In genomic region chr16:57901480-57902069, GRCh38 we compare ENCODE assay signal across 2 cellular contexts.
TF ChIP-seq lines count a peak whose summit lies in the region.

No MANE protein-coding gene starts in this region.

TF ChIP-seq in HepG2, 621 proteins besides CTCF, POLR2A, EP300 and RAD21 (continued from another document and continues in another):
- no peak for TF ChIP-seq RORA (CRISPR knock-in tag; IDR thresholded peaks at IDR 0.05)
- no peak for TF ChIP-seq MTERF4 (CRISPR knock-in tag; IDR thresholded peaks at IDR 0.05)
- TF ChIP-seq POGK (CRISPR knock-in tag; conservative IDR thresholded peaks at IDR 0.05) = no peak
- TF ChIP-seq KDM2A (CRISPR knock-in tag; IDR thresholded peaks at IDR 0.05; ENCODE audit: borderline replicate concordance, low read depth) = 0 out of 2 replicates have a peak, but pooled peaks have one; percentile 22
- no peak for TF ChIP-seq SNAI1 (CRISPR knock-in tag; IDR thresholded peaks at IDR 0.05; ENCODE audit: borderline replicate concordance)
- TF ChIP-seq ZNF724P (CRISPR knock-in tag; IDR thresholded peaks at IDR 0.05; ENCODE audit: borderline replicate concordance) = no peak
- TF ChIP-seq, protein P1, sequence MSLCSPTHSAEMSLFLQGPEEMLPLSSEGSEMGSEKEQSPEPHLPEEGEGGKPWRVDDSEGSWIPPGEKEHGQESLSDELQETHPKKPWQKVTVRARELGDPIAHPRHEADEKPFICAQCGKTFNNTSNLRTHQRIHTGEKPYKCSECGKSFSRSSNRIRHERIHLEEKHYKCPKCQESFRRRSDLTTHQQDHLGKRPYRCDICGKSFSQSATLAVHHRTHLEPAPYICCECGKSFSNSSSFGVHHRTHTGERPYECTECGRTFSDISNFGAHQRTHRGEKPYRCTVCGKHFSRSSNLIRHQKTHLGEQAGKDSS (CRISPR knock-in tag; IDR thresholded peaks at IDR 0.05; ENCODE audit: borderline replicate concordance, low read depth) = no peak
- peak; percentile 82 for TF ChIP-seq FOSL2 (CRISPR knock-in tag; IDR thresholded peaks at IDR 0.05)
- 0 out of 4 replicates have a peak, but pooled peaks of 1 of the 2 experiments have one; percentile 25 for TF ChIP-seq NR2F1 (CRISPR knock-in tag; IDR thresholded peaks at IDR 0.05)
- TF ChIP-seq ZNF574 (CRISPR knock-in tag; IDR thresholded peaks at IDR 0.05) = 0 out of 2 replicates have a peak, but pooled peaks have one; percentile 9
- peak; percentile 93 for TF ChIP-seq ZFP36 (IDR thresholded peaks at IDR 0.05; ENCODE audit: borderline replicate concordance, low read depth, low read length, partially characterized antibody)
- TF ChIP-seq TOE1 (CRISPR knock-in tag; IDR thresholded peaks at IDR 0.05) = no peak
- no peak for TF ChIP-seq REST (IDR thresholded peaks at IDR 0.05; ENCODE audit: borderline replicate concordance in 1 of 2, low read depth in 1 of 2, low read length in 2 of 2)
- TF ChIP-seq POGZ (CRISPR knock-in tag; IDR thresholded peaks at IDR 0.05) = peak; percentile 22; the same call in 1 of the 2 replicates

TF ChIP-seq in H1, 55 proteins besides CTCF, POLR2A, EP300 and RAD21:
- TF ChIP-seq GTF2F1 (IDR thresholded peaks at IDR 0.05; ENCODE audit: borderline replicate concordance, low read depth, low read length) (no peak), KDM4A (IDR thresholded peaks at IDR 0.05; ENCODE audit: low read depth, low read length, severe bottlenecking) (no peak)
TF ChIP-seq in H1: peak in this region for 0.
